Comparison of ENCODE assay signal across 8 cellular contexts in the genomic region with DNA sequence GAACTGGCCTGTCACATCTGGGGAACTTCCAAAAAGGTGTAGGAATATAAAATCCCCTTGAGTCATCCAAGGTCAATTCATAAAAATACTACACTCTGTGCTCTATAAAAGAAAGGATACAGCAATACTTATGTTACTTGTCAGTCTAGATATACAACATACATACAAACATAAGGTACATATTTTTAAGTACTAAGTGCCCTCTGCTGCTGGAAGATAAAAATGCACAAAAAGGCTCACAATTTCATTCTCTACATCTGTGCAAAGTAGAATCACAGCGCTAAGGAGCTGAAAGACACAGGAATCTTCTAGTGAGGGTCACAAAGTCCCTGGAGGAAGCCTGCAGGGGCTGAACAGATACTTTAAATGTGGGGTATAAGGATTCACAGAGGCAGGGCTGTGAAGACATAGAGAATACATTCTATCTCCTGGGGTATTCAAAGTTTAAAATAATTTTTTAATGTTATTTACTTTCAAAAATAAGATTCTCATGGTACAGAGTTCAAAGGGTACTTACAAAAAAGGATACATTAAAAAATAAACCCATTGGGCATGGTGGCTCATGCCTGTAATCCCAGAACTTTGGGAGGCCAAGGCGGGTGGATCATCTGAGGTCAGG. TPM values are rescaled to one million over a fixed set of nuclear protein-coding genes. Genes with fewer than 3 reads are reported as not detected.
DNase-seq lines count a peak whose midpoint lies in the region; ATAC-seq and TF ChIP-seq lines count a peak whose summit lies in the region.

No MANE protein-coding gene starts in this region.

- no peaks in the 10 kb centered on the region for H3K79me2 ChIP-seq in PC-9 (ENCODE audit: low read depth)

- H3K4me3 ChIP-seq in LNCaP clone FGC (ENCODE audit: low read depth, low read length) = no peak overlapping the region
- no peak overlapping the region for H3K4me3 ChIP-seq in PC-9
- H3K4me3 ChIP-seq in cardiac fibroblast (replicated peaks in 1 of 2; ENCODE audit: low read depth in 2 of 2, low read length in 2 of 2) = no peak overlapping the region
- H3K4me3 ChIP-seq in thyroid gland (replicated peaks in 1 of 3) = no peak overlapping the region

- peaks cover 32% of the 10 kb centered on the region for H3F3A ChIP-seq in PC-9 (ENCODE audit: insufficient read depth, low read depth)

- no peaks in the 10 kb centered on the region for H4K20me1 ChIP-seq in PC-9 (ENCODE audit: insufficient read depth)

- WGBS in thyroid gland, 2 donors = 46 to 52% methylated on average over 2 of the region's 2 CpGs

- DNase-seq in LNCaP clone FGC (ENCODE audit: low read depth) (peak; percentile 71), PC-9 (peak; percentile 24 to 71), cardiac fibroblast (ENCODE audit: low read depth in 2 of 2) (peak; percentile 80 to 83), left kidney (ENCODE audit: low read depth, low spot score) (peak; percentile 79), thyroid gland (no peak)

- POLR2A ChIA-PET in PC-9 (lab: Charles Lee; ENCODE audit: unreplicated experiment) = interaction anchor here (0.5 to 0.8 kb wide), 3 partner anchors 32 to 662 kb away, joined by 3 to 9 read pairs (median 6); a partner anchor contains a TSS

- H3K27ac ChIP-seq in C4-2B = peak overlapping the region; percentile 36
- no peak overlapping the region for H3K27ac ChIP-seq in PC-9
- H3K27ac ChIP-seq in thyroid gland = peak overlapping the region; percentile 2 to 17 (median 14)

- CTCF ChIA-PET in PC-9 (lab: Charles Lee) = interaction anchor here (1.4 kb wide), 1 partner anchor 58 kb away, joined by 5 read pairs; no protein-coding TSS in a partner anchor

- no peaks in the 10 kb centered on the region for H3K9me2 ChIP-seq in PC-9 (ENCODE audit: insufficient read depth)

- intact Hi-C loops in PC-9 (cut with micrococcal nuclease; ENCODE audit: unreplicated experiment) (loop anchor here (1.0 kb wide), 1 partner anchor 70 kb away; no protein-coding TSS in a partner anchor), thyroid gland (cut with DNase I) (loop anchor here (2.0 to 10.0 kb wide), 2 partner anchors 69 to 99 kb away; no protein-coding TSS in a partner anchor)

- no peak for TF ChIP-seq POLR2A in thyroid gland (IDR thresholded peaks at IDR 0.05)
- no peak for TF ChIP-seq POLR2A in GM18505 (IDR thresholded peaks at IDR 0.05; ENCODE audit: borderline replicate concordance, extremely low read depth, insufficient read depth, insufficient read length)

- peaks cover 38% of the 10 kb centered on the region for H3K4me1 ChIP-seq in PC-9 (replicated peaks; ENCODE audit: insufficient read depth)
- peaks cover 10 to 11% of the 10 kb centered on the region in 2 donors for H3K4me1 ChIP-seq in thyroid gland

- H3K9me3 ChIP-seq in PC-9 (ENCODE audit: insufficient read depth, low read depth) (peaks cover 26% of the 10 kb centered on the region), thyroid gland (no peaks in the 10 kb centered on the region)

- no TSS peak for BruUV-seq in PC-9 (replicated peaks; lab: Mats Ljungman, UMichigan)

- H3K36me3 ChIP-seq in PC-9 (ENCODE audit: low read depth) = no peaks in the 10 kb centered on the region
- no peaks in the 10 kb centered on the region for H3K36me3 ChIP-seq in thyroid gland

- H2AFZ ChIP-seq in PC-9 = no peak overlapping the region

- H3K27me3 ChIP-seq in PC-9 (ENCODE audit: insufficient read depth, low read depth) (no peaks in the 10 kb centered on the region), thyroid gland (no peaks in the 10 kb centered on the region)

- H3K4me2 ChIP-seq in PC-9 = no peak overlapping the region

- TF ChIP-seq CTCF in C4-2B (conservative IDR thresholded peaks at IDR 0.05) (peak; percentile 80), LNCaP clone FGC (IDR thresholded peaks at IDR 0.05; ENCODE audit: control insufficient read depth, extremely low read depth, insufficient read depth) (peak; percentile 72), PC-9 (conservative IDR thresholded peaks at IDR 0.05) (peak; percentile 78), cardiac fibroblast (IDR thresholded peaks at IDR 0.05; ENCODE audit: low read depth, low read length) (peak; percentile 44), thyroid gland (IDR thresholded peaks at IDR 0.05) (peak in 5 of 6 experiments; percentile 19 to 89 (median 67))

- peak; percentile 54 for ATAC-seq in GM18861 (IDR thresholded peaks at IDR 0.05; ENCODE audit: unreplicated experiment)
- no peak for ATAC-seq in GM18505 (IDR thresholded peaks at IDR 0.05; ENCODE audit: unreplicated experiment)

RNA-seq across cellular contexts. Expression of a gene that starts 10.2 kb away (rescaled TPM):
- total RNA-seq in PC-9 (2021) (17.2 and 22.6 TPM in 2 replicates), thyroid gland (10 to 100 TPM; 54.5 to 58.2 (median 57.6) TPM)

RNA-seq across cellular contexts. Expression of a gene that starts 35.5 kb away (rescaled TPM):
- total RNA-seq in PC-9 (2021) (48.8 and 50.8 TPM in 2 replicates), thyroid gland (100 to 1,000 TPM; 226 to 405 (median 297) TPM)

Comparison
In these comparisons a context has a peak if more than half of its experiments do, and no peak if none do; other contexts are left out.
1. DNase-seq: peak in LNCaP clone FGC (single experiment), PC-9 (2 of 2), cardiac fibroblast (2 of 2) and left kidney (single experiment); none in thyroid gland (0 of 2).
2. Peak in every context shown above with its lines, with median percentiles within 50 percentile points of each other: CTCF ChIP-seq.